In genomic region chr14:81533536-81534343, GRCh38 we compare ENCODE assay signal across 8 cellular contexts. TPM values are rescaled to one million over a fixed set of nuclear protein-coding genes. Genes with fewer than 3 reads are reported as not detected.
DNase-seq lines count a peak whose midpoint lies in the region; ATAC-seq and TF ChIP-seq lines count a peak whose summit lies in the region.

Gene SEL1L (minus strand): TSS chr14:81533853. CDS start chr14:81533744, 109 bp downstream.

- DNase-seq in NCI-H1694 treated with DMSO at 0.1 percent for 48 hours (lab: John Stamatoyannopoulos, UW) (peak; percentile 100), T-helper 17 cell (peak; percentile 98 to 100 (median 99)), amygdala (lab: John Stamatoyannopoulos, UW) (peak; percentile 87 to 100 (median 99)), left ventricle myocardium inferior (peak; percentile 100), progenitor cell of endocrine pancreas (ENCODE audit: low spot score, unreplicated experiment) (peak; percentile 99), ureter (ENCODE audit: low spot score) (peak; percentile 100)

- H3K9me3 Mint-ChIP-seq in progenitor cell of endocrine pancreas (ENCODE audit: low read depth) = peaks cover 8% of the 10 kb centered on the region

- H3K27ac Mint-ChIP-seq in T-helper 17 cell = peak within 1 kb of the TSS; percentile 93
- H3K27ac Mint-ChIP-seq in progenitor cell of endocrine pancreas = peak within 1 kb of the TSS; percentile 91

- H3K36me3 Mint-ChIP-seq in T-helper 17 cell (ENCODE audit: low read depth) (no peaks in the 10 kb centered on the region), progenitor cell of endocrine pancreas (ENCODE audit: insufficient read depth) (peaks cover 4% of the 10 kb centered on the region)

- H3K4me1 ChIP-seq in left ventricle myocardium inferior = peaks cover 76% of the 10 kb centered on the region

- H3K4me3 Mint-ChIP-seq in T-helper 17 cell (peak within 1 kb of the TSS; percentile 96), progenitor cell of endocrine pancreas (ENCODE audit: low read depth) (peak within 1 kb of the TSS; percentile 90)

- TF ChIP-seq CTCF in left ventricle myocardium inferior (IDR thresholded peaks at IDR 0.05; ENCODE audit: borderline replicate concordance) = no peak
- TF ChIP-seq CTCF in progenitor cell of endocrine pancreas (IDR thresholded peaks at IDR 0.05; ENCODE audit: unreplicated experiment) = no peak

- H3K9me3 ChIP-seq in T-helper 17 cell (ENCODE audit: control insufficient read depth, low read length, poor library complexity, severe bottlenecking) = no peaks in the 10 kb centered on the region
- peaks cover 3% of the 10 kb centered on the region for H3K9me3 ChIP-seq in left ventricle myocardium inferior (replicated peaks)

- ATAC-seq in HG02885 (IDR thresholded peaks at IDR 0.05; ENCODE audit: poor library complexity, unreplicated experiment) (peak; percentile 94), T-helper 17 cell (peak; percentile 96)

- intact Hi-C loops in left ventricle myocardium inferior (cut with micrococcal nuclease) = no loop called here

- H3K4me3 ChIP-seq in left ventricle myocardium inferior = peak within 1 kb of the TSS; percentile 98

- H3K27ac ChIP-seq in left ventricle myocardium inferior (replicated peaks) = peak within 1 kb of the TSS; percentile 82

- no peaks in the 10 kb centered on the region for H3K36me3 ChIP-seq in left ventricle myocardium inferior

- TF ChIP-seq POLR2A in GM15510 (IDR thresholded peaks at IDR 0.05; ENCODE audit: borderline replicate concordance, extremely low read depth, insufficient read length) = peak; percentile 91

- peaks cover 28% of the 10 kb centered on the region for H3K4me1 Mint-ChIP-seq in T-helper 17 cell
- peaks cover 42% of the 10 kb centered on the region for H3K4me1 Mint-ChIP-seq in progenitor cell of endocrine pancreas (ENCODE audit: low read depth)

- H3K27me3 Mint-ChIP-seq in T-helper 17 cell (peaks cover 5% of the 10 kb centered on the region), progenitor cell of endocrine pancreas (no peaks in the 10 kb centered on the region)

- H3K27me3 ChIP-seq in left ventricle myocardium inferior (ENCODE audit: low read depth) = no peaks in the 10 kb centered on the region

RNA-seq across cellular contexts. Expression of gene SEL1L, which starts in this region (rescaled TPM):
- total RNA-seq in T-helper 17 cell (10 to 100 TPM; 44.2 to 61.1 TPM), left ventricle myocardium inferior (54.4 TPM), progenitor cell of endocrine pancreas (68.3 and 72.2 TPM in 2 replicates), ureter (87.8 TPM)

Comparison
In these comparisons a context has a peak if more than half of its experiments do, and no peak if none do; other contexts are left out.
1. Peak in every context shown above with its lines: DNase-seq, ATAC-seq, H3K4me3 ChIP-seq and H3K27ac ChIP-seq.